9 cellular contexts compared by ENCODE assay signal in the genomic region with DNA sequence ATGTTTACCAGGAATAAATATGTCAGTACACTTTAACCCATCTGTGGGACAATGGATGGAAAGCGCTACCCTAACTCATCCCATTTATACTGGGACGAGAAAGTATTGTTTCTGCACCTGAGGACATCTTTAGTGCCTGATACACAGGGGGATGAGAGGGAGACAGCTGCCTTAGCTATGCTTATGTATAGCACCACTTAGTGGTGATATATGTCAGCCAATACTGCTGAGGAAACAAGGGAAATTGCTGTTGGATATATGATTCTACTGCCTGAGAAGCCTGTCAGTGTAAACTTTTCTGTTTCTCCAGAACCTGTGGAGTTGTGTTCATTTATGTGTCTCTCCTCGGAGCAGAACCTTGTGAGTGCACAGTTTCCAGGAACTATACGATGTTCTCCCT. TPM values are rescaled to one million over a fixed set of nuclear protein-coding genes. Genes with fewer than 3 reads are reported as not detected.
A peak's percentile ranks its signal among the peaks of the same experiment; 100 is the strongest.
DNase-seq lines count a peak whose midpoint lies in the region; TF ChIP-seq lines count a peak whose summit lies in the region.
"Had no signal": no experiment of that assay in that cellular context is flagged by ENCODE, and none has a peak within 500 bp of the region (broad histone marks: within the 10 kb centered on the region; RNA-seq: fewer than 3 reads in every experiment).

No MANE protein-coding gene starts in this region.

- H3K4me1 Mint-ChIP-seq in nephron progenitor cell (no peaks in the 10 kb centered on the region), immature natural killer cell (peaks cover 1 to 4% of the 10 kb centered on the region in 2 donors)

- H3K9me3 ChIP-seq in WERI-Rb-1 (ENCODE audit: severe bottlenecking): no peaks in the 10 kb centered on the region

- H3K27me3 Mint-ChIP-seq in nephron progenitor cell (ENCODE audit: low read depth, poor library complexity) (peaks cover 12% of the 10 kb centered on the region), immature natural killer cell (ENCODE audit: low read depth in 3 of 3) (peaks cover 1 to 3% (median 2%) of the 10 kb centered on the region in 3 donors)

- no peaks in the 10 kb centered on the region for H3K36me3 ChIP-seq in WERI-Rb-1

- DNase-seq in NCI-H82 (lab: John Stamatoyannopoulos, UW) (peak; percentile 27), NCI-H82 treated with DMSO at 0.1 percent for 48 hours (lab: John Stamatoyannopoulos, UW; ENCODE audit: unreplicated experiment) (no peak), HT1080 (ENCODE audit: low read depth) (peak; percentile 20), WERI-Rb-1 (no peak), nephron progenitor cell (no peak), immature natural killer cell (no peak), cerebellar cortex (ENCODE audit: low spot score) (no peak)
- DNase-seq in activated T-cell treated with anti-CD3 and anti-CD28 coated beads, Interleukin-2, amount 50 U/mL, for 48 hours: no peak
- DNase-seq: activated CD4-positive, alpha-beta memory T cell treated with anti-CD3 and anti-CD28 coated beads for 36 hours had no signal

- H3K27ac Mint-ChIP-seq in nephron progenitor cell: no peak overlapping the region
- H3K27ac Mint-ChIP-seq in immature natural killer cell: no peak overlapping the region
- H3K27ac Mint-ChIP-seq: activated CD4-positive, alpha-beta memory T cell treated with anti-CD3 and anti-CD28 coated beads for 36 hours had no signal

- H3K4me3 ChIP-seq in WERI-Rb-1 (ENCODE audit: low read depth, low read length): no peak overlapping the region

- no peak overlapping the region for H3K4me3 Mint-ChIP-seq in nephron progenitor cell
- H3K4me3 Mint-ChIP-seq in immature natural killer cell: no peak overlapping the region
- H3K4me3 Mint-ChIP-seq: activated CD4-positive, alpha-beta memory T cell treated with anti-CD3 and anti-CD28 coated beads for 36 hours had no signal

- H3K27me3 ChIP-seq in WERI-Rb-1 (ENCODE audit: insufficient read depth, low read depth, severe bottlenecking): no peaks in the 10 kb centered on the region

- no peak overlapping the region for H3K27ac ChIP-seq in WERI-Rb-1

- TF ChIP-seq CTCF in WERI-Rb-1 (IDR thresholded peaks at IDR 0.05; ENCODE audit: low read depth, low read length) (peak; percentile 51), nephron progenitor cell (IDR thresholded peaks at IDR 0.05) (peak; percentile 40)

- H3K36me3 Mint-ChIP-seq in nephron progenitor cell (ENCODE audit: low read depth) (no peaks in the 10 kb centered on the region), immature natural killer cell (no peaks in the 10 kb centered on the region)
- H3K36me3 Mint-ChIP-seq: activated CD4-positive, alpha-beta memory T cell treated with anti-CD3 and anti-CD28 coated beads for 36 hours had no signal

- no peaks in the 10 kb centered on the region for H3K9me3 Mint-ChIP-seq in nephron progenitor cell
- H3K9me3 Mint-ChIP-seq in immature natural killer cell: no peaks in the 10 kb centered on the region
- H3K9me3 Mint-ChIP-seq: activated CD4-positive, alpha-beta memory T cell treated with anti-CD3 and anti-CD28 coated beads for 36 hours had no signal

RNA-seq across cellular contexts. Expression of a gene that starts 13.3 kb away (rescaled TPM):
- total RNA-seq in HT1080 (2014; rRNA removed; shearing (Covaris generic)): 11.7 and 15.2 TPM in 2 replicates
- polyA plus RNA-seq in HT1080 (2015; cell fraction: cytosol; rRNA removed): 5.5 and 6.1 TPM in 2 replicates
- 23.4 and 27.1 TPM in 2 replicates for polyA plus RNA-seq in HT1080 (2015; cell fraction: nucleus; rRNA removed)
- polyA plus RNA-seq in immature natural killer cell: 1 to 10 TPM in 2 of 3 donors, under 1 TPM in 1; 0.51 to 1.8 (median 1.6) TPM

Comparison
In these comparisons a context has a peak if more than half of its experiments do, and no peak if none do; other contexts are left out.
1. DNase-seq: peak in NCI-H82 (single experiment) and HT1080 (single experiment); none in NCI-H82 treated with DMSO at 0.1 percent for 48 hours (single experiment), WERI-Rb-1 (single experiment), nephron progenitor cell (single experiment), immature natural killer cell (0 of 3), activated T-cell treated with anti-CD3 and anti-CD28 coated beads, Interleukin-2, amount 50 U/mL, for 48 hours (0 of 2) and cerebellar cortex (single experiment).